ENCODE assay signal across 14 cellular contexts in genomic region chr5:118548761-118549160, GRCh38.
DNase-seq lines count a peak whose midpoint lies in the region; ATAC-seq and TF ChIP-seq lines count a peak whose summit lies in the region.
"Had no signal": no experiment of that assay in that cellular context is flagged by ENCODE, and none has a peak within 500 bp of the region (broad histone marks: within the 10 kb centered on the region; RNA-seq: fewer than 3 reads in every experiment).

No MANE protein-coding gene starts in this region.

- H3K27me3 Mint-ChIP-seq in naive thymus-derived CD8-positive, alpha-beta T cell, result peaks cover 0 to 7% (median 0%) of the 10 kb centered on the region in 5 donors

- H3K36me3 ChIP-seq in adipocyte (ENCODE audit: control insufficient read depth, insufficient read depth, low read length, severe bottlenecking), result no peaks in the 10 kb centered on the region
- H3K36me3 ChIP-seq in effector memory CD4-positive, alpha-beta T cell (ENCODE audit: control insufficient read depth, insufficient read depth, low read length), result no peaks in the 10 kb centered on the region
- H3K36me3 ChIP-seq: adrenal gland, BLaER1, tibial nerve had no signal

- H3K27ac Mint-ChIP-seq in naive thymus-derived CD8-positive, alpha-beta T cell, result no peak overlapping the region

- peaks cover 0 to 2% (median 0%) of the 10 kb centered on the region in 9 donors for H3K9me3 Mint-ChIP-seq in naive thymus-derived CD8-positive, alpha-beta T cell

- H3K27me3 ChIP-seq in adipocyte (replicated peaks; ENCODE audit: control insufficient read depth, insufficient read depth, low read length) (no peaks in the 10 kb centered on the region), foreskin keratinocyte (no peaks in the 10 kb centered on the region)
- no peaks in the 10 kb centered on the region for H3K27me3 ChIP-seq in effector memory CD4-positive, alpha-beta T cell (replicated peaks; ENCODE audit: control insufficient read depth, insufficient read depth, low read length, poor library complexity, severe bottlenecking)
- H3K27me3 ChIP-seq: adrenal gland, BLaER1, tibial nerve had no signal

- peak overlapping the region; percentile 0 for H3K9ac ChIP-seq in adipocyte (ENCODE audit: low read length)
- H3K9ac ChIP-seq: BLaER1 had no signal

- no peaks in the 10 kb centered on the region for H3K4me1 Mint-ChIP-seq in naive thymus-derived CD8-positive, alpha-beta T cell

- H3K4me1 ChIP-seq in adipocyte (ENCODE audit: control insufficient read depth, insufficient read depth, low read length) (peaks cover 45% of the 10 kb centered on the region), foreskin keratinocyte (peaks cover 26% of the 10 kb centered on the region)
- H3K4me1 ChIP-seq in effector memory CD4-positive, alpha-beta T cell (ENCODE audit: control insufficient read depth, insufficient read depth, low read length, poor library complexity, severe bottlenecking), result no peaks in the 10 kb centered on the region
- H3K4me1 ChIP-seq: adrenal gland, BLaER1, tibial nerve had no signal

- H3K4me3 ChIP-seq in adipocyte (ENCODE audit: low read length), result peak overlapping the region; percentile 43
- no peak overlapping the region for H3K4me3 ChIP-seq in effector memory CD4-positive, alpha-beta T cell (ENCODE audit: insufficient read depth, low read depth, low read length, poor library complexity, severe bottlenecking)
- H3K4me3 ChIP-seq: adrenal gland, BLaER1, tibial nerve had no signal

- peak; percentile 11 for DNase-seq in AG08396 (ENCODE audit: low spot score)
- peak; percentile 65 for DNase-seq in HT1080 (ENCODE audit: low read depth)
- peak; percentile 95 for DNase-seq in adipocyte (ENCODE audit: low read depth)
- peak; percentile 62 to 88 for DNase-seq in foreskin keratinocyte
- no peak for DNase-seq in effector memory CD4-positive, alpha-beta T cell
- DNase-seq in naive thymus-derived CD8-positive, alpha-beta T cell, result no peak
- DNase-seq in OCI-M2 (lab: John Stamatoyannopoulos, UW; ENCODE audit: unreplicated experiment), result no peak
- DNase-seq: adrenal gland, GF-D8, NCI-H187, right cardiac atrium had no signal

- no peak overlapping the region for H3K4me3 Mint-ChIP-seq in naive thymus-derived CD8-positive, alpha-beta T cell

- H3K27ac ChIP-seq in foreskin keratinocyte, result no peak overlapping the region
- no peak overlapping the region for H3K27ac ChIP-seq in effector memory CD4-positive, alpha-beta T cell (ENCODE audit: insufficient read depth, low read length, poor library complexity, severe bottlenecking)
- H3K27ac ChIP-seq: adrenal gland, BLaER1, tibial nerve had no signal

- TF ChIP-seq CTCF in foreskin keratinocyte (conservative IDR thresholded peaks at IDR 0.05), result no peak

- POLR2A ChIA-PET in naive thymus-derived CD8-positive, alpha-beta T cell (lab: Charles Lee), result no interaction called here

- H3K9me3 ChIP-seq in adipocyte (ENCODE audit: control insufficient read depth, low read length), result no peaks in the 10 kb centered on the region
- H3K9me3 ChIP-seq in effector memory CD4-positive, alpha-beta T cell (ENCODE audit: control insufficient read depth, low read length), result no peaks in the 10 kb centered on the region
- H3K9me3 ChIP-seq: adrenal gland, BLaER1, tibial nerve had no signal

- ATAC-seq in foreskin keratinocyte (peak; percentile 98), HG03135 (IDR thresholded peaks at IDR 0.05; ENCODE audit: unreplicated experiment) (no peak)
- no peak for ATAC-seq in naive thymus-derived CD8-positive, alpha-beta T cell
- ATAC-seq: right cardiac atrium had no signal

- H3K36me3 Mint-ChIP-seq in naive thymus-derived CD8-positive, alpha-beta T cell, result no peaks in the 10 kb centered on the region

Comparison
In these comparisons a context has a peak if more than half of its experiments do, and no peak if none do; other contexts are left out.
1. DNase-seq: peak in AG08396 (single experiment), HT1080 (single experiment), adipocyte (single experiment) and foreskin keratinocyte (2 of 2); none in effector memory CD4-positive, alpha-beta T cell (0 of 3), naive thymus-derived CD8-positive, alpha-beta T cell (0 of 10) and OCI-M2 (single experiment).